ENCODE assay signal across 12 cellular contexts in genomic region chr1:225465793-225466517, GRCh38. TPM values are rescaled to one million over a fixed set of nuclear protein-coding genes. Genes with fewer than 3 reads are reported as not detected.
A peak's percentile ranks its signal among the peaks of the same experiment; 100 is the strongest.
DNase-seq lines count a peak whose midpoint lies in the region; ATAC-seq, FAIRE-seq and TF ChIP-seq lines count a peak whose summit lies in the region.
"Had no signal": no experiment of that assay in that cellular context is flagged by ENCODE, and none has a peak within 500 bp of the region (broad histone marks: within the 10 kb centered on the region; RNA-seq: fewer than 3 reads in every experiment).

No MANE protein-coding gene starts in this region.

- peaks cover 3 to 27% of the 10 kb centered on the region in 2 experiments; a peak in 3 of 5 replicates for H3K27me3 ChIP-seq in HepG2 (ENCODE audit: control insufficient read depth in 1 of 2, insufficient read depth in 2 of 2, low read length in 2 of 2)
- H3K27me3 ChIP-seq in right lobe of liver = no peaks in the 10 kb centered on the region
- H3K27me3 ChIP-seq in transverse colon = no peaks in the 10 kb centered on the region
- H3K27me3 ChIP-seq in ovary = no peaks in the 10 kb centered on the region

- H3K4me1 ChIP-seq in HepG2 (ENCODE audit: insufficient read depth, low read length) (peaks cover 29% of the 10 kb centered on the region), right lobe of liver (peaks cover 0 to 9% (median 2%) of the 10 kb centered on the region in 4 donors), kidney (ENCODE audit: control insufficient read depth in 1 of 2, insufficient read depth in 1 of 2, low read depth in 1 of 2, low read length in 2 of 2) (peaks cover 0 to 5% of the 10 kb centered on the region in 2 donors), transverse colon (peaks cover 37 to 59% (median 45%) of the 10 kb centered on the region in 4 donors), ovary (ENCODE audit: insufficient read depth) (peaks cover 7% of the 10 kb centered on the region)

- H3K9me3 Mint-ChIP-seq in activated CD4-positive, alpha-beta memory T cell treated with anti-CD3 and anti-CD28 coated beads, Interleukin-2, amount 10 ng/mL, durations not matched to agents 7 days and 5 days = no peaks in the 10 kb centered on the region

- BruUV-seq in HepG2 (replicated peaks; lab: Mats Ljungman, UMichigan) = no TSS peak

- WGBS in HepG2 (ENCODE audit: low lambda C conversion rate) = 84% methylated on average over 19 of the region's 26 CpGs
- 74% methylated on average over 11 of the region's 26 CpGs for WGBS in right lobe of liver (ENCODE audit: insufficient coverage, low coverage, low lambda C conversion rate, missing lambda C conversion rate)
- 91 to 100% methylated on average over 7 to 26 of the region's 26 CpGs for WGBS in transverse colon (ENCODE audit: low coverage in 1 of 2), 2 donors
- WGBS in ovary, 3 donors = 91 to 95% (median 94%) methylated on average over 26 of the region's 26 CpGs

- H3K9me3 ChIP-seq in HepG2 (ENCODE audit: low read length) = no peaks in the 10 kb centered on the region
- no peaks in the 10 kb centered on the region for H3K9me3 ChIP-seq in right lobe of liver
- H3K9me3 ChIP-seq in kidney (ENCODE audit: control insufficient read depth in 1 of 2, low read length in 2 of 2) = no peaks in the 10 kb centered on the region
- no peaks in the 10 kb centered on the region for H3K9me3 ChIP-seq in transverse colon
- no peaks in the 10 kb centered on the region for H3K9me3 ChIP-seq in ovary

- CTCF ChIA-PET in HepG2 (lab: Yijun Ruan, JAX; ENCODE audit: low intra/inter-chr PET ratio, low total read pairs) = no interaction called here
- CTCF ChIA-PET in activated CD4-positive, alpha-beta memory T cell treated with anti-CD3 and anti-CD28 coated beads, Interleukin-2, amount 10 ng/mL, durations not matched to agents 7 days and 5 days (lab: Charles Lee) = interaction anchor here (0.6 to 3.4 kb wide), 3 partner anchors 8 to 37 kb away, joined by 3 to 14 read pairs (median 7); partner anchors contain the start of gene LBR

- H3K27me3 Mint-ChIP-seq in activated CD4-positive, alpha-beta memory T cell treated with anti-CD3 and anti-CD28 coated beads, Interleukin-2, amount 10 ng/mL, durations not matched to agents 7 days and 5 days = no peaks in the 10 kb centered on the region

- TF ChIP-seq RAD21 in HepG2 (CRISPR knock-in tag; IDR thresholded peaks at IDR 0.05) = no peak

- H3K4me1 Mint-ChIP-seq in activated CD4-positive, alpha-beta memory T cell treated with anti-CD3 and anti-CD28 coated beads, Interleukin-2, amount 10 ng/mL, durations not matched to agents 7 days and 5 days = peaks cover 76% of the 10 kb centered on the region

- H3K27ac Mint-ChIP-seq in activated CD4-positive, alpha-beta memory T cell treated with anti-CD3 and anti-CD28 coated beads, Interleukin-2, amount 10 ng/mL, durations not matched to agents 7 days and 5 days = peak overlapping the region; percentile 99

- 0 out of 6 replicates have a peak overlapping the region, but pooled peaks of 2 of the 3 experiments have one; percentile 39 to 56 for H3K4me3 ChIP-seq in HepG2 (replicated peaks in 1 of 3; ENCODE audit: insufficient read depth in 1 of 3, low read depth in 2 of 3, low read length in 3 of 3)
- no peak overlapping the region for H3K4me3 ChIP-seq in right lobe of liver
- H3K4me3 ChIP-seq in kidney (ENCODE audit: low read length in 2 of 2) = no peak overlapping the region
- H3K4me3 ChIP-seq in transverse colon = no peak overlapping the region
- no peak overlapping the region for H3K4me3 ChIP-seq in ovary

- ATAC-seq in HepG2 = no peak
- no peak for ATAC-seq in right lobe of liver
- no peak for ATAC-seq in HG02642 (IDR thresholded peaks at IDR 0.05; ENCODE audit: poor library complexity, unreplicated experiment)

- H3K79me2 ChIP-seq in HepG2 (ENCODE audit: insufficient read depth, low read length) = no peaks in the 10 kb centered on the region

- H3K4me3 Mint-ChIP-seq in activated CD4-positive, alpha-beta memory T cell treated with anti-CD3 and anti-CD28 coated beads, Interleukin-2, amount 10 ng/mL, durations not matched to agents 7 days and 5 days = no peak overlapping the region

- DNase-seq in HepG2 (ENCODE audit: low spot score) (no peak), right lobe of liver (no peak), kidney (peak; percentile 64), transverse colon (no peak), NCI-H82 (lab: John Stamatoyannopoulos, UW) (no peak), ovary (no peak)
- DNase-seq in activated CD4-positive, alpha-beta memory T cell treated with anti-CD3 and anti-CD28 coated beads, Interleukin-2, amount 10 ng/mL, durations not matched to agents 7 days and 5 days = no peak
- DNase-seq: activated CD4-positive, CD25-positive, alpha-beta regulatory T cell; activated effector memory CD4-positive, alpha-beta T cell treated with Interleukin-2 at 50 U/mL for 16 hours had no signal

- POLR2A ChIA-PET in HepG2 (lab: Yijun Ruan, JAX) = interaction anchor here (1.1 to 1.5 kb wide), 2 partner anchors 11 to 21 kb away, joined by 5 to 6 read pairs; no protein-coding TSS in a partner anchor
- POLR2A ChIA-PET in activated CD4-positive, alpha-beta memory T cell treated with anti-CD3 and anti-CD28 coated beads, Interleukin-2, amount 10 ng/mL, durations not matched to agents 7 days and 5 days (lab: Charles Lee) = interaction anchor here (0.6 to 3.3 kb wide), 6 partner anchors 11 to 533 kb away, joined by 3 to 29 read pairs (median 10); partner anchors contain the start of genes LBR, PYCR2 and SDE2

- FAIRE-seq in HepG2 (lab: Jason Lieb, UNC) = no peak
- no peak for FAIRE-seq in kidney (lab: Jason Lieb, UNC)
- FAIRE-seq: GM12892, islet of Langerhans had no signal

- H3K9ac ChIP-seq in HepG2 (ENCODE audit: insufficient read depth, low read depth, low read length) = no peak overlapping the region
- no peak overlapping the region for H3K9ac ChIP-seq in kidney (ENCODE audit: low read length in 2 of 2)

- TF ChIP-seq EP300 in HepG2 (IDR thresholded peaks at IDR 0.05; ENCODE audit: low read depth in 2 of 2, low read length in 2 of 2) = no peak
- TF ChIP-seq EP300 in HepG2 (CRISPR knock-in tag; IDR thresholded peaks at IDR 0.05; ENCODE audit: borderline replicate concordance) = no peak
- no peak for TF ChIP-seq EP300 in transverse colon (IDR thresholded peaks at IDR 0.05; ENCODE audit: low read depth)
- TF ChIP-seq EP300 in ovary (IDR thresholded peaks at IDR 0.05) = no peak

- H2AFZ ChIP-seq in HepG2 (ENCODE audit: low read length) = no peak overlapping the region

- intact Hi-C loops in HepG2 (cut with micrococcal nuclease; ENCODE audit: unreplicated experiment) = no loop called here
- intact Hi-C loops in right lobe of liver (cut with DNase I) = no loop called here
- intact Hi-C loops in kidney (cut with DNase I) = no loop called here
- intact Hi-C loops in transverse colon (cut with DNase I; ENCODE audit: low total_unique reads) = no loop called here
- intact Hi-C loops in ovary (cut with DNase I) = no loop called here

- no peaks in the 10 kb centered on the region for H4K20me1 ChIP-seq in HepG2 (ENCODE audit: insufficient read depth, low read length)

- H3K36me3 ChIP-seq in HepG2 (replicated peaks in 1 of 2; ENCODE audit: control insufficient read depth in 1 of 2, insufficient read depth in 2 of 2, low read length in 2 of 2) = no peaks in the 10 kb centered on the region
- no peaks in the 10 kb centered on the region for H3K36me3 ChIP-seq in right lobe of liver
- H3K36me3 ChIP-seq in kidney (ENCODE audit: control insufficient read depth in 1 of 2, insufficient read depth in 2 of 2, low read length in 2 of 2) = no peaks in the 10 kb centered on the region
- H3K36me3 ChIP-seq in transverse colon = no peaks in the 10 kb centered on the region
- no peaks in the 10 kb centered on the region for H3K36me3 ChIP-seq in ovary

- TF ChIP-seq POLR2A in HepG2 (IDR thresholded peaks at IDR 0.05; ENCODE audit: insufficient read depth in 1 of 2, low read depth in 2 of 2, low read length in 2 of 2) (no peak), right lobe of liver (IDR thresholded peaks at IDR 0.05) (no peak), transverse colon (IDR thresholded peaks at IDR 0.05) (no peak), ovary (IDR thresholded peaks at IDR 0.05) (no peak)

- H3K36me3 Mint-ChIP-seq in activated CD4-positive, alpha-beta memory T cell treated with anti-CD3 and anti-CD28 coated beads, Interleukin-2, amount 10 ng/mL, durations not matched to agents 7 days and 5 days (ENCODE audit: low read depth) = peaks cover 5% of the 10 kb centered on the region

- TF ChIP-seq CTCF in HepG2 (CRISPR knock-in tag; IDR thresholded peaks at IDR 0.05) (no peak), right lobe of liver (IDR thresholded peaks at IDR 0.05) (no peak), kidney (IDR thresholded peaks at IDR 0.05; ENCODE audit: borderline replicate concordance, extremely low read depth, insufficient read depth) (no peak), transverse colon (IDR thresholded peaks at IDR 0.05) (no peak), ovary (IDR thresholded peaks at IDR 0.05) (no peak)

- in situ Hi-C loops in HepG2 (cut with HindIII; ENCODE audit: extremely low pct_ligation_motif_present, low pct_unique_long_range_greater_than_20kb) (no loop called here), transverse colon (cut with MboI; ENCODE audit: low pct_ligation_motif_present in 1 of 4, low pct_unique_long_range_greater_than_20kb in 1 of 4, low sequenced_read_pairs in 3 of 4) (no loop called here)

- H3K27ac ChIP-seq in HepG2 (ENCODE audit: extremely low read length, insufficient read depth, low read length) (no peak overlapping the region), right lobe of liver (no peak overlapping the region), kidney (ENCODE audit: low read depth in 2 of 2, low read length in 2 of 2) (no peak overlapping the region), transverse colon (peak overlapping the region; percentile 67 to 92 (median 84)), ovary (no peak overlapping the region)

- H3K4me2 ChIP-seq in HepG2 (ENCODE audit: low read depth, low read length) = peak overlapping the region; percentile 76

RNA-seq across cellular contexts. Expression of gene LBR, which starts 38.1 kb away (rescaled TPM):
- 64.4 and 76.7 TPM in 2 replicates for total RNA-seq in HepG2 (2016; rRNA removed; fragmentation: Illumina TruSeq; extraction: Trizol)
- total RNA-seq in HepG2 (2016; cell fraction: cytosol; rRNA removed; fragmentation: Illumina TruSeq; extraction: Trizol; ENCODE audit: low read depth) = 5.8 and 7.2 TPM in 2 replicates
- 58.0 and 76.5 TPM in 2 replicates for total RNA-seq in HepG2 (2016; cell fraction: insoluble cytoplasmic fraction; rRNA removed; fragmentation: Illumina TruSeq; extraction: Trizol)
- total RNA-seq in HepG2 (2016; cell fraction: membrane; rRNA removed; fragmentation: Illumina TruSeq; extraction: Trizol) = 18.3 and 23.6 TPM in 2 replicates
- total RNA-seq in HepG2 (2016; cell fraction: nucleus; rRNA removed; fragmentation: Illumina TruSeq; extraction: Trizol) = 103 and 116 TPM in 2 replicates
- 38.2 and 38.9 TPM in 2 replicates for polyA plus RNA-seq in HepG2 (2011; rRNA removed)
- 25.2 and 34.9 TPM in 2 replicates for polyA plus RNA-seq in HepG2 (2011; cell fraction: cytosol; rRNA removed)
- 20.9 and 21.1 TPM in 2 replicates for polyA plus RNA-seq in HepG2 (2011; cell fraction: nucleus; rRNA removed)
- 42.0 and 46.8 TPM in 2 replicates for polyA plus RNA-seq in HepG2 (2012)
- polyA plus RNA-seq in HepG2 (2016; cell fraction: cytosol; fragmentation: Illumina TruSeq; extraction: Trizol; ENCODE audit: low read depth) = 3.8 and 4.4 TPM in 2 replicates
- polyA plus RNA-seq in HepG2 (2016; cell fraction: insoluble cytoplasmic fraction; fragmentation: Illumina TruSeq; extraction: Trizol; ENCODE audit: low read depth) = 58.6 and 66.3 TPM in 2 replicates
- 12.1 and 13.5 TPM in 2 replicates for polyA plus RNA-seq in HepG2 (2016; cell fraction: membrane; fragmentation: Illumina TruSeq; extraction: Trizol; ENCODE audit: low read depth)
- polyA plus RNA-seq in HepG2 (2016; cell fraction: nucleus; fragmentation: Illumina TruSeq; extraction: Trizol; ENCODE audit: insufficient read depth, low read depth) = 109 and 114 TPM in 2 replicates
- 59.8 and 110 TPM in 2 replicates for polyA minus RNA-seq in HepG2 (2011; rRNA and poly(A)+ RNA removed; ENCODE audit: low replicate concordance)
- 35.1 and 35.9 TPM in 2 replicates for polyA minus RNA-seq in HepG2 (2011; cell fraction: cytosol; rRNA and poly(A)+ RNA removed)
- polyA minus RNA-seq in HepG2 (2011; cell fraction: nucleus; rRNA and poly(A)+ RNA removed) = 43.9 and 51.8 TPM in 2 replicates
- 10 to 100 TPM; 21.9 to 41.8 (median 31.4) TPM for total RNA-seq in right lobe of liver
- total RNA-seq in activated CD4-positive, alpha-beta memory T cell treated with anti-CD3 and anti-CD28 coated beads, Interleukin-2, amount 10 ng/mL, durations not matched to agents 7 days and 5 days = 100 to 1,000 TPM; 251 to 259 TPM
- 80.2 TPM for total RNA-seq in kidney
- polyA plus RNA-seq in kidney (ENCODE audit: insufficient read depth, low read depth, low replicate concordance) = 13.1 TPM
- 10 to 100 TPM; 48.6 to 97.9 (median 75.1) TPM for total RNA-seq in transverse colon
- total RNA-seq in ovary = 10 to 100 TPM; 26.3 to 60.9 (median 48.6) TPM
- polyA plus RNA-seq in ovary = 10 to 100 TPM; 22.4 to 37.4 TPM

Comparison
In these comparisons a context has a peak if more than half of its experiments do, and no peak if none do; other contexts are left out.
1. H3K4me3 ChIP-seq: peak in HepG2 (2 of 3); none in right lobe of liver (0 of 3), kidney (0 of 2), transverse colon (0 of 4) and ovary (single experiment).
2. H3K27ac ChIP-seq: peak in transverse colon (4 of 4); none in HepG2 (single experiment), right lobe of liver (0 of 3), kidney (0 of 2) and ovary (0 of 2).